In genomic region chr10:73991846-73992245, GRCh38 we compare ENCODE assay signal across 8 cellular contexts. TPM values are rescaled to one million over a fixed set of nuclear protein-coding genes. Genes with fewer than 3 reads are reported as not detected.
DNase-seq lines count a peak whose midpoint lies in the region; ATAC-seq, FAIRE-seq and TF ChIP-seq lines count a peak whose summit lies in the region.

No MANE protein-coding gene starts in this region.

- H3K9ac ChIP-seq in HepG2 (ENCODE audit: insufficient read depth, low read depth, low read length) = no peak overlapping the region

- TF ChIP-seq POLR2A in right lobe of liver (IDR thresholded peaks at IDR 0.05) (no peak), HepG2 (IDR thresholded peaks at IDR 0.05; ENCODE audit: insufficient read depth in 1 of 2, low read depth in 2 of 2, low read length in 2 of 2) (no peak)

- H3K9me2 ChIP-seq in hepatocyte (replicated peaks; ENCODE audit: insufficient read depth) (no peaks in the 10 kb centered on the region), PC-9 (ENCODE audit: insufficient read depth) (no peaks in the 10 kb centered on the region)

- no peak overlapping the region for H2AFZ ChIP-seq in HepG2 (ENCODE audit: low read length)
- no peak overlapping the region for H2AFZ ChIP-seq in hepatocyte
- H2AFZ ChIP-seq in PC-9 = no peak overlapping the region

- no peak for TF ChIP-seq EP300 in HepG2 (IDR thresholded peaks at IDR 0.05; ENCODE audit: low read depth in 2 of 2, low read length in 2 of 2)
- TF ChIP-seq EP300 in HepG2 (CRISPR knock-in tag; IDR thresholded peaks at IDR 0.05; ENCODE audit: borderline replicate concordance) = no peak

- ATAC-seq in right lobe of liver (peak; percentile 67 to 77 (median 72)), HepG2 (no peak)

- POLR2A ChIA-PET in HepG2 (lab: Yijun Ruan, JAX) = no interaction called here
- POLR2A ChIA-PET in PC-9 (lab: Charles Lee; ENCODE audit: unreplicated experiment) = interaction anchor here (0.8 kb wide), 1 partner anchor 35 kb away, joined by 4 read pairs; no protein-coding TSS in a partner anchor

- no peaks in the 10 kb centered on the region for H4K20me1 ChIP-seq in HepG2 (ENCODE audit: insufficient read depth, low read length)
- H4K20me1 ChIP-seq in hepatocyte (ENCODE audit: insufficient read depth, poor library complexity, severe bottlenecking) = no peaks in the 10 kb centered on the region
- no peaks in the 10 kb centered on the region for H4K20me1 ChIP-seq in PC-9 (ENCODE audit: insufficient read depth)

- no peak overlapping the region for H3K27ac ChIP-seq in right lobe of liver
- no peak overlapping the region for H3K27ac ChIP-seq in HepG2 (ENCODE audit: extremely low read length, insufficient read depth, low read length)
- H3K27ac ChIP-seq in hepatocyte = no peak overlapping the region
- no peak overlapping the region for H3K27ac ChIP-seq in PC-9

- intact Hi-C loops in right lobe of liver (cut with DNase I) = no loop called here
- intact Hi-C loops in HepG2 (cut with micrococcal nuclease; ENCODE audit: unreplicated experiment) = no loop called here
- intact Hi-C loops in PC-9 (cut with micrococcal nuclease; ENCODE audit: unreplicated experiment) = no loop called here

- H3K4me2 ChIP-seq in HepG2 (ENCODE audit: low read depth, low read length) (no peak overlapping the region), hepatocyte (no peak overlapping the region), PC-9 (no peak overlapping the region)

- H3K79me2 ChIP-seq in HepG2 (ENCODE audit: insufficient read depth, low read length) = no peaks in the 10 kb centered on the region
- H3K79me2 ChIP-seq in hepatocyte = no peaks in the 10 kb centered on the region
- H3K79me2 ChIP-seq in PC-9 (ENCODE audit: low read depth) = no peaks in the 10 kb centered on the region

- BruUV-seq in HepG2 (replicated peaks; lab: Mats Ljungman, UMichigan) (no TSS peak), PC-9 (replicated peaks; lab: Mats Ljungman, UMichigan) (no TSS peak)

- H3K4me1 ChIP-seq in right lobe of liver = no peaks in the 10 kb centered on the region
- peaks cover 22% of the 10 kb centered on the region for H3K4me1 ChIP-seq in HepG2 (ENCODE audit: insufficient read depth, low read length)
- H3K4me1 ChIP-seq in hepatocyte (ENCODE audit: insufficient read depth) = no peaks in the 10 kb centered on the region
- H3K4me1 ChIP-seq in PC-9 (replicated peaks; ENCODE audit: insufficient read depth) = 0 out of 2 replicates have a peak, but pooled peaks cover 5% of the 10 kb centered on the region

- CTCF ChIA-PET in HepG2 (lab: Yijun Ruan, JAX; ENCODE audit: low intra/inter-chr PET ratio, low total read pairs) = no interaction called here
- CTCF ChIA-PET in PC-9 (lab: Charles Lee) = interaction anchor here (0.5 to 0.8 kb wide), 3 partner anchors 25 to 116 kb away, joined by 3 to 8 read pairs (median 6); no protein-coding TSS in a partner anchor

- in situ Hi-C loops in HepG2 (cut with HindIII; ENCODE audit: extremely low pct_ligation_motif_present, low pct_unique_long_range_greater_than_20kb) = no loop called here

- H3F3A ChIP-seq in PC-9 (ENCODE audit: insufficient read depth, low read depth) = no peaks in the 10 kb centered on the region

- no peak for FAIRE-seq in HepG2 (lab: Jason Lieb, UNC)

- no peaks in the 10 kb centered on the region for H3K36me3 ChIP-seq in right lobe of liver
- H3K36me3 ChIP-seq in HepG2 (replicated peaks in 1 of 2; ENCODE audit: control insufficient read depth in 1 of 2, insufficient read depth in 2 of 2, low read length in 2 of 2) = no peaks in the 10 kb centered on the region
- no peaks in the 10 kb centered on the region for H3K36me3 ChIP-seq in hepatocyte (replicated peaks; ENCODE audit: insufficient read depth, low read depth)
- no peaks in the 10 kb centered on the region for H3K36me3 ChIP-seq in PC-9 (ENCODE audit: low read depth)

- no peak for TF ChIP-seq RAD21 in HepG2 (CRISPR knock-in tag; IDR thresholded peaks at IDR 0.05)

- H3K9me3 ChIP-seq in right lobe of liver (no peaks in the 10 kb centered on the region), HepG2 (ENCODE audit: low read length) (no peaks in the 10 kb centered on the region), hepatocyte (ENCODE audit: low read depth) (no peaks in the 10 kb centered on the region), PC-9 (ENCODE audit: insufficient read depth, low read depth) (no peaks in the 10 kb centered on the region)

- H3K27me3 ChIP-seq in right lobe of liver (no peaks in the 10 kb centered on the region), HepG2 (ENCODE audit: control insufficient read depth in 1 of 2, insufficient read depth in 2 of 2, low read length in 2 of 2) (no peaks in the 10 kb centered on the region; a peak in 1 of 5 replicates), hepatocyte (no peaks in the 10 kb centered on the region), PC-9 (ENCODE audit: insufficient read depth, low read depth) (no peaks in the 10 kb centered on the region)

- no peak for TF ChIP-seq CTCF in right lobe of liver (IDR thresholded peaks at IDR 0.05)
- TF ChIP-seq CTCF in HepG2 (CRISPR knock-in tag; IDR thresholded peaks at IDR 0.05) = no peak
- TF ChIP-seq CTCF in hepatocyte (IDR thresholded peaks at IDR 0.05; ENCODE audit: poor library complexity) = no peak
- TF ChIP-seq CTCF in PC-9 (conservative IDR thresholded peaks at IDR 0.05) = no peak

- H3K4me3 ChIP-seq in right lobe of liver = no peak overlapping the region
- H3K4me3 ChIP-seq in HepG2 (replicated peaks in 1 of 3; ENCODE audit: insufficient read depth in 1 of 3, low read depth in 2 of 3, low read length in 3 of 3) = no peak overlapping the region
- H3K4me3 ChIP-seq in hepatocyte = no peak overlapping the region
- H3K4me3 ChIP-seq in PC-9 = no peak overlapping the region

- 49% methylated on average over 6 of the region's 6 CpGs for WGBS in right lobe of liver (ENCODE audit: insufficient coverage, low coverage, low lambda C conversion rate, missing lambda C conversion rate)
- WGBS in HepG2 (ENCODE audit: low lambda C conversion rate) = 40% methylated on average over 6 of the region's 6 CpGs
- 89% methylated on average over 6 of the region's 6 CpGs for WGBS in hepatocyte (ENCODE audit: low lambda C conversion rate, missing lambda C conversion rate)

- DNase-seq in right lobe of liver (peak in 2 of 3 donors; percentile 34 to 60), HepG2 (ENCODE audit: low spot score) (no peak), mucosa of gallbladder (ENCODE audit: low spot score) (peak; percentile 35), hepatocyte (ENCODE audit: low spot score) (no peak), PC-9 (no peak), mesenteric fat pad (ENCODE audit: low spot score) (no peak), NCI-H2029 (lab: John Stamatoyannopoulos, UW) (no peak)
- peak; percentile 50 for DNase-seq in activated CD8-positive, alpha-beta memory T cell treated with anti-CD3 and anti-CD28 coated beads, Interleukin-2, amount 50 U/mL, for 1 hour (ENCODE audit: extremely low read depth)

TF ChIP-seq in HepG2, 621 proteins besides CTCF, POLR2A, EP300 and RAD21 (continues in another document):
- TF ChIP-seq DBP (CRISPR knock-in tag; IDR thresholded peaks at IDR 0.05; ENCODE audit: not compliant biosample characterization) (no peak), FUBP1 (CRISPR knock-in tag; IDR thresholded peaks at IDR 0.05; ENCODE audit: borderline replicate concordance) (no peak)

RNA-seq across cellular contexts. Expression of gene VCL, which starts 6.1 kb away (rescaled TPM):
- total RNA-seq in right lobe of liver (10 to 100 TPM; 13.2 to 58.9 (median 27.5) TPM), HepG2 (2016; rRNA removed; fragmentation: Illumina TruSeq; extraction: Trizol) (23.7 and 26.9 TPM in 2 replicates), mucosa of gallbladder (216 TPM), hepatocyte (77.3 and 93.4 TPM in 2 replicates), PC-9 (2021) (208 and 225 TPM in 2 replicates), mesenteric fat pad (129 TPM)
- 1.3 and 2.3 TPM in 2 replicates for total RNA-seq in HepG2 (2016; cell fraction: cytosol; rRNA removed; fragmentation: Illumina TruSeq; extraction: Trizol; ENCODE audit: low read depth)
- 20.6 and 25.2 TPM in 2 replicates for total RNA-seq in HepG2 (2016; cell fraction: insoluble cytoplasmic fraction; rRNA removed; fragmentation: Illumina TruSeq; extraction: Trizol)
- total RNA-seq in HepG2 (2016; cell fraction: membrane; rRNA removed; fragmentation: Illumina TruSeq; extraction: Trizol) = 4.6 and 6.2 TPM in 2 replicates
- total RNA-seq in HepG2 (2016; cell fraction: nucleus; rRNA removed; fragmentation: Illumina TruSeq; extraction: Trizol) = 28.7 and 35.3 TPM in 2 replicates
- polyA plus RNA-seq in HepG2 (2011; rRNA removed) (15.9 and 17.3 TPM in 2 replicates), hepatocyte (60.8 and 64.0 TPM in 2 replicates)
- 7.7 and 9.9 TPM in 2 replicates for polyA plus RNA-seq in HepG2 (2011; cell fraction: cytosol; rRNA removed)
- 14.7 and 14.8 TPM in 2 replicates for polyA plus RNA-seq in HepG2 (2011; cell fraction: nucleus; rRNA removed)
- polyA plus RNA-seq in HepG2 (2012) = 10.9 and 12.0 TPM in 2 replicates
- 0.78 and 0.81 TPM in 2 replicates for polyA plus RNA-seq in HepG2 (2016; cell fraction: cytosol; fragmentation: Illumina TruSeq; extraction: Trizol; ENCODE audit: low read depth)
- polyA plus RNA-seq in HepG2 (2016; cell fraction: insoluble cytoplasmic fraction; fragmentation: Illumina TruSeq; extraction: Trizol; ENCODE audit: low read depth) = 12.1 and 14.0 TPM in 2 replicates
- polyA plus RNA-seq in HepG2 (2016; cell fraction: membrane; fragmentation: Illumina TruSeq; extraction: Trizol; ENCODE audit: low read depth) = 1.8 and 2.1 TPM in 2 replicates
- polyA plus RNA-seq in HepG2 (2016; cell fraction: nucleus; fragmentation: Illumina TruSeq; extraction: Trizol; ENCODE audit: insufficient read depth, low read depth) = 22.1 and 22.9 TPM in 2 replicates
- polyA minus RNA-seq in HepG2 (2011; rRNA and poly(A)+ RNA removed; ENCODE audit: low replicate concordance) = 29.5 and 80.4 TPM in 2 replicates
- 14.3 and 18.8 TPM in 2 replicates for polyA minus RNA-seq in HepG2 (2011; cell fraction: cytosol; rRNA and poly(A)+ RNA removed)
- polyA minus RNA-seq in HepG2 (2011; cell fraction: nucleus; rRNA and poly(A)+ RNA removed) = 39.1 and 52.5 TPM in 2 replicates

Comparison
In these comparisons a context has a peak if more than half of its experiments do, and no peak if none do; other contexts are left out.
1. DNase-seq: peak in right lobe of liver (2 of 3), activated CD8-positive, alpha-beta memory T cell treated with anti-CD3 and anti-CD28 coated beads, Interleukin-2, amount 50 U/mL, for 1 hour (single experiment) and mucosa of gallbladder (single experiment); none in HepG2 (single experiment), hepatocyte (single experiment), PC-9 (0 of 2), mesenteric fat pad (single experiment) and NCI-H2029 (single experiment).